ENCODE assay signal across 22 cellular contexts in genomic region chr10:43209064-43209455, GRCh38. TPM values are rescaled to one million over a fixed set of nuclear protein-coding genes. Genes with fewer than 3 reads are reported as not detected.
DNase-seq lines count a peak whose midpoint lies in the region; ATAC-seq and TF ChIP-seq lines count a peak whose summit lies in the region.
"Had no signal": no experiment of that assay in that cellular context is flagged by ENCODE, and none has a peak within 500 bp of the region (broad histone marks: within the 10 kb centered on the region; RNA-seq: fewer than 3 reads in every experiment).

No MANE protein-coding gene starts in this region.

- peak overlapping the region in 8 of 11 experiments; percentile 16 to 69 (median 53); a peak in 15 of 22 replicates for H3K4me2 ChIP-seq in BLaER1 treated with 17β-estradiol and CSF1 and Interleukin-3, amounts not matched to agents 10 nM and 100 nM
- H3K4me2 ChIP-seq: KMS-11 had no signal

- peak overlapping the region; percentile 41 to 58 for H3K27ac Mint-ChIP-seq in effector memory CD8-positive, alpha-beta T cell
- no peak overlapping the region for H3K27ac Mint-ChIP-seq in activated CD4-positive, alpha-beta T cell treated with anti-CD3 and anti-CD28 coated beads for 36 hours

- peak; percentile 11 to 12 for DNase-seq in activated T-cell treated with anti-CD3 and anti-CD28 coated beads, Interleukin-2, amount 50 U/mL, for 48 hours
- no peak for DNase-seq in activated T-cell treated with anti-CD3 and anti-CD28 coated beads, Interleukin-2, amount 50 U/mL, for 4 hours
- no peak for DNase-seq in effector memory CD8-positive, alpha-beta T cell
- DNase-seq in sciatic nerve (ENCODE audit: low spot score) (peak; percentile 41), uterus (no peak)
- no peak for DNase-seq in activated CD4-positive, alpha-beta T cell treated with anti-CD3 and anti-CD28 coated beads for 36 hours
- DNase-seq: ACHN, C1 segment of cervical spinal cord, foreskin melanocyte, GM23248, hypothalamus, mammary epithelial cell, NCI-H1694 treated with DMSO at 0.1 percent for 48 hours, NCI-H2171 treated with DMSO at 0.1 percent for 48 hours, NCI-H524 treated with DMSO at 0.1 percent for 48 hours, retina, T-helper 9 cell had no signal

- CTCF ChIA-PET in activated CD4-positive, alpha-beta T cell treated with anti-CD3 and anti-CD28 coated beads for 36 hours (lab: Charles Lee), result no interaction called here

- ATAC-seq in activated T-cell treated with anti-CD3 and anti-CD28 coated beads, Interleukin-2, amount 50 U/mL, for 4 hours, result no peak
- ATAC-seq in effector memory CD8-positive, alpha-beta T cell (replicated peaks), result no peak
- ATAC-seq in sciatic nerve, result no peak
- no peak for ATAC-seq in HG02884 (IDR thresholded peaks at IDR 0.05; ENCODE audit: unreplicated experiment)
- no peak for ATAC-seq in activated CD4-positive, alpha-beta T cell treated with anti-CD3 and anti-CD28 coated beads for 36 hours

- no peaks in the 10 kb centered on the region for H3K27me3 ChIP-seq in BLaER1 treated with 17β-estradiol and CSF1 and Interleukin-3, amounts not matched to agents 10 nM and 100 nM
- H3K27me3 ChIP-seq in uterus, result no peaks in the 10 kb centered on the region
- H3K27me3 ChIP-seq: upper lobe of left lung had no signal

- peaks cover 2% of the 10 kb centered on the region for H3K4me1 Mint-ChIP-seq in activated T-cell treated with anti-CD3 and anti-CD28 coated beads, Interleukin-2, amount 50 U/mL, for 4 hours (ENCODE audit: low read depth)
- H3K4me1 Mint-ChIP-seq in effector memory CD8-positive, alpha-beta T cell (ENCODE audit: low read depth in 2 of 2), result peaks cover 11 to 29% of the 10 kb centered on the region in 2 donors
- no peaks in the 10 kb centered on the region for H3K4me1 Mint-ChIP-seq in activated CD4-positive, alpha-beta T cell treated with anti-CD3 and anti-CD28 coated beads for 36 hours

- no peak overlapping the region for H3K4me3 ChIP-seq in BLaER1 treated with 17β-estradiol and CSF1 and Interleukin-3, amounts not matched to agents 10 nM and 100 nM
- no peak overlapping the region for H3K4me3 ChIP-seq in uterus
- H3K4me3 ChIP-seq: GM23248, upper lobe of left lung had no signal

- TF ChIP-seq POLR2A in uterus (IDR thresholded peaks at IDR 0.05), result no peak

- H3K4me3 Mint-ChIP-seq in activated T-cell treated with anti-CD3 and anti-CD28 coated beads, Interleukin-2, amount 50 U/mL, for 4 hours, result no peak overlapping the region
- no peak overlapping the region for H3K4me3 Mint-ChIP-seq in effector memory CD8-positive, alpha-beta T cell
- no peak overlapping the region for H3K4me3 Mint-ChIP-seq in activated CD4-positive, alpha-beta T cell treated with anti-CD3 and anti-CD28 coated beads for 36 hours

- no peaks in the 10 kb centered on the region for H3K36me3 Mint-ChIP-seq in activated T-cell treated with anti-CD3 and anti-CD28 coated beads, Interleukin-2, amount 50 U/mL, for 4 hours (ENCODE audit: insufficient read depth)
- peaks cover under 1% of the 10 kb centered on the region for H3K36me3 Mint-ChIP-seq in effector memory CD8-positive, alpha-beta T cell (ENCODE audit: insufficient read depth)
- H3K36me3 Mint-ChIP-seq in activated CD4-positive, alpha-beta T cell treated with anti-CD3 and anti-CD28 coated beads for 36 hours (ENCODE audit: low read depth), result no peaks in the 10 kb centered on the region

- H3K9me3 Mint-ChIP-seq in activated T-cell treated with anti-CD3 and anti-CD28 coated beads, Interleukin-2, amount 50 U/mL, for 4 hours, result no peaks in the 10 kb centered on the region
- no peaks in the 10 kb centered on the region for H3K9me3 Mint-ChIP-seq in effector memory CD8-positive, alpha-beta T cell
- H3K9me3 Mint-ChIP-seq in activated CD4-positive, alpha-beta T cell treated with anti-CD3 and anti-CD28 coated beads for 36 hours (ENCODE audit: low read depth), result no peaks in the 10 kb centered on the region

- H3K27me3 Mint-ChIP-seq in activated T-cell treated with anti-CD3 and anti-CD28 coated beads, Interleukin-2, amount 50 U/mL, for 4 hours (ENCODE audit: low read depth), result no peaks in the 10 kb centered on the region
- no peaks in the 10 kb centered on the region for H3K27me3 Mint-ChIP-seq in effector memory CD8-positive, alpha-beta T cell
- H3K27me3 Mint-ChIP-seq in activated CD4-positive, alpha-beta T cell treated with anti-CD3 and anti-CD28 coated beads for 36 hours, result no peaks in the 10 kb centered on the region

- H4K20me1 ChIP-seq in BLaER1 treated with 17β-estradiol and CSF1 and Interleukin-3, amounts not matched to agents 10 nM and 100 nM, result peaks cover 0 to 12% (median 0%) of the 10 kb centered on the region in 11 experiments; a peak in 3 of 22 replicates

- POLR2A ChIA-PET in activated CD4-positive, alpha-beta T cell treated with anti-CD3 and anti-CD28 coated beads for 36 hours (lab: Charles Lee), result no interaction called here

- H3K36me3 ChIP-seq in BLaER1 treated with 17β-estradiol and CSF1 and Interleukin-3, amounts not matched to agents 10 nM and 100 nM, result no peaks in the 10 kb centered on the region
- H3K36me3 ChIP-seq in uterus, result no peaks in the 10 kb centered on the region
- H3K36me3 ChIP-seq: upper lobe of left lung had no signal

- TF ChIP-seq CTCF in uterus (IDR thresholded peaks at IDR 0.05), result no peak

- intact Hi-C loops in sciatic nerve (cut with DNase I) (no loop called here), uterus (cut with DNase I; ENCODE audit: low total_unique reads) (no loop called here)
- intact Hi-C loops in activated CD4-positive, alpha-beta T cell treated with anti-CD3 and anti-CD28 coated beads for 36 hours (cut with DNase I, micrococcal nuclease), result loop anchor here in 1 of 2 experiments (5.0 kb wide), 1 partner anchor 87 kb away; no protein-coding TSS in a partner anchor

- peaks cover 8 to 70% (median 54%) of the 10 kb centered on the region in 10 experiments for H3K4me1 ChIP-seq in BLaER1 treated with 17β-estradiol and CSF1 and Interleukin-3, amounts not matched to agents 10 nM and 100 nM
- no peaks in the 10 kb centered on the region for H3K4me1 ChIP-seq in uterus

- H3K9me3 ChIP-seq in BLaER1 treated with 17β-estradiol and CSF1 and Interleukin-3, amounts not matched to agents 10 nM and 100 nM (replicated peaks in 1 of 11), result no peaks in the 10 kb centered on the region
- no peaks in the 10 kb centered on the region for H3K9me3 ChIP-seq in uterus
- H3K9me3 ChIP-seq: upper lobe of left lung had no signal

- H3K27ac ChIP-seq in BLaER1 treated with 17β-estradiol and CSF1 and Interleukin-3, amounts not matched to agents 10 nM and 100 nM, result peak overlapping the region in 1 of 11 experiments; percentile 36; a peak in 1 of 22 replicates
- H3K27ac ChIP-seq in uterus, result no peak overlapping the region
- H3K27ac ChIP-seq: GM23248, KMS-11, RWPE1, upper lobe of left lung had no signal

- H3K9ac ChIP-seq in BLaER1 treated with 17β-estradiol and CSF1 and Interleukin-3, amounts not matched to agents 10 nM and 100 nM, result peak overlapping the region in 1 of 11 experiments; percentile 8; a peak in 1 of 22 replicates
- H3K9ac ChIP-seq: GM23248, KMS-11 had no signal

RNA-seq across cellular contexts. Expression of gene RASGEF1A, which starts 57.8 kb away (rescaled TPM):
- under 1 TPM; 0.29 to 0.60 (median 0.38) TPM for total RNA-seq in activated T-cell treated with anti-CD3 and anti-CD28 coated beads, Interleukin-2, amount 50 U/mL, for 4 hours
- total RNA-seq in sciatic nerve (21.7 TPM), uterus (1 to 10 TPM in 2 of 4 donors, under 1 TPM in 1, not detected in 1; under 0.01 to 3.5 (median 2.8) TPM)
- total RNA-seq in activated CD4-positive, alpha-beta T cell treated with anti-CD3 and anti-CD28 coated beads for 36 hours, result under 1 TPM; 0.44 to 0.64 TPM

Comparison
In these comparisons a context has a peak if more than half of its experiments do, and no peak if none do; other contexts are left out.
1. DNase-seq: peak in activated T-cell treated with anti-CD3 and anti-CD28 coated beads, Interleukin-2, amount 50 U/mL, for 48 hours (2 of 2) and sciatic nerve (single experiment); none in activated T-cell treated with anti-CD3 and anti-CD28 coated beads, Interleukin-2, amount 50 U/mL, for 4 hours (single experiment), effector memory CD8-positive, alpha-beta T cell (0 of 3), activated CD4-positive, alpha-beta T cell treated with anti-CD3 and anti-CD28 coated beads for 36 hours (single experiment) and uterus (0 of 2).